14 cellular contexts compared by ENCODE assay signal in genomic region chr1:107450899-107451664, GRCh38.
DNase-seq lines count a peak whose midpoint lies in the region; ATAC-seq and TF ChIP-seq lines count a peak whose summit lies in the region.
"Had no signal": no experiment of that assay in that cellular context is flagged by ENCODE, and none has a peak within 500 bp of the region (broad histone marks: within the 10 kb centered on the region; RNA-seq: fewer than 3 reads in every experiment).

No MANE protein-coding gene starts in this region.

- peak; percentile 82 for ATAC-seq in GM18873 (IDR thresholded peaks at IDR 0.05; ENCODE audit: low FRiP score, unreplicated experiment)
- peak; percentile 78 for ATAC-seq in HG02571 (IDR thresholded peaks at IDR 0.05; ENCODE audit: unreplicated experiment)
- peak; percentile 79 for ATAC-seq in HG03460 (IDR thresholded peaks at IDR 0.05; ENCODE audit: unreplicated experiment)
- ATAC-seq in mucosa of descending colon: peak; percentile 34
- ATAC-seq in left ventricle myocardium superior: no peak

- intact Hi-C loops in mucosa of descending colon (cut with DNase I, micrococcal nuclease): no loop called here
- intact Hi-C loops in left ventricle myocardium superior (cut with micrococcal nuclease): no loop called here

- no peaks in the 10 kb centered on the region for H3K4me1 ChIP-seq in mucosa of descending colon (ENCODE audit: low read depth)

- no peaks in the 10 kb centered on the region for H3K36me3 ChIP-seq in mucosa of descending colon (ENCODE audit: low read depth)
- H3K36me3 ChIP-seq: thoracic aorta had no signal

- DNase-seq in mucosa of descending colon: no peak
- no peak for DNase-seq in GM19238 (ENCODE audit: insufficient read length, low spot score)
- DNase-seq in HuH-7 (ENCODE audit: low spot score): no peak
- no peak for DNase-seq in activated CD4-positive, alpha-beta T cell treated with anti-CD3 and anti-CD28 coated beads for 48 hours
- DNase-seq in left ventricle myocardium superior: no peak
- DNase-seq: activated CD4-positive, alpha-beta T cell treated with anti-CD3 and anti-CD28 coated beads for 1 hour; DND-41; mesendoderm; NCI-H748 treated with DMSO at 0.1 percent for 48 hours; stimulated activated CD4-positive, alpha-beta T cell treated with anti-CD3 and anti-CD28 coated beads, Interleukin-12 subunit alpha, Interleukin-12 subunit beta, amount 100 ng/mL, for 4 hours had no signal

- H3K4me3 ChIP-seq in mucosa of descending colon: no peak overlapping the region
- H3K4me3 ChIP-seq: thoracic aorta had no signal

- no peaks in the 10 kb centered on the region for H3K9me3 ChIP-seq in mucosa of descending colon
- H3K9me3 ChIP-seq: thoracic aorta had no signal

- TF ChIP-seq CTCF in mucosa of descending colon (IDR thresholded peaks at IDR 0.05): no peak
